Comparison of ENCODE assay signal across 8 cellular contexts in genomic region chr16:19696312-19696711, GRCh38. TPM values are rescaled to one million over a fixed set of nuclear protein-coding genes. Genes with fewer than 3 reads are reported as not detected.
DNase-seq lines count a peak whose midpoint lies in the region; ATAC-seq and TF ChIP-seq lines count a peak whose summit lies in the region.

No MANE protein-coding gene starts in this region.

- no peaks in the 10 kb centered on the region for H3K27me3 ChIP-seq in heart right ventricle

- peaks cover 0 to 66% (median 7%) of the 10 kb centered on the region in 9 donors for H3K36me3 ChIP-seq in heart right ventricle

- peak overlapping the region; percentile 69 to 93 (median 84) for H3K27ac ChIP-seq in heart right ventricle

- peaks cover 52% of the 10 kb centered on the region for H3K36me3 Mint-ChIP-seq in activated naive CD8-positive, alpha-beta T cell treated with anti-CD3 and anti-CD28 coated beads, Interleukin-2, amount 50 U/mL, for 24 hours (ENCODE audit: low read depth)

- no peaks in the 10 kb centered on the region for H3K9me3 ChIP-seq in heart right ventricle

- H3K4me3 Mint-ChIP-seq in activated naive CD8-positive, alpha-beta T cell treated with anti-CD3 and anti-CD28 coated beads, Interleukin-2, amount 50 U/mL, for 24 hours: no peak overlapping the region

- H3K4me1 Mint-ChIP-seq in activated naive CD8-positive, alpha-beta T cell treated with anti-CD3 and anti-CD28 coated beads, Interleukin-2, amount 50 U/mL, for 24 hours: peaks cover 44% of the 10 kb centered on the region

- H3K27me3 Mint-ChIP-seq in activated naive CD8-positive, alpha-beta T cell treated with anti-CD3 and anti-CD28 coated beads, Interleukin-2, amount 50 U/mL, for 24 hours: no peaks in the 10 kb centered on the region

- DNase-seq in HPDE6-E6E7 (ENCODE audit: extremely low spot score) (peak; percentile 39), RPMI8226 (peak; percentile 42), heart right ventricle (peak; percentile 71 to 92), amniotic stem cell (lab: John Stamatoyannopoulos, UW) (no peak)
- DNase-seq in activated naive CD8-positive, alpha-beta T cell treated with anti-CD3 and anti-CD28 coated beads, Interleukin-2, amount 50 U/mL, for 24 hours: peak; percentile 23
- DNase-seq in stimulated activated CD4-positive, alpha-beta T cell treated with anti-CD3 and anti-CD28 coated beads, Interleukin-1b, Interleukin-23, amount 100 ng/mL, for 48 hours: peak; percentile 51
- DNase-seq in activated CD4-positive, CD25-positive, alpha-beta regulatory T cell treated with anti-CD3 and anti-CD28 coated beads, Interleukin-2, amount 50 U/mL, for 72 hours: no peak

- peaks cover 8 to 64% (median 55%) of the 10 kb centered on the region in 9 donors for H3K4me1 ChIP-seq in heart right ventricle

- no peak overlapping the region for H3K27ac Mint-ChIP-seq in activated naive CD8-positive, alpha-beta T cell treated with anti-CD3 and anti-CD28 coated beads, Interleukin-2, amount 50 U/mL, for 24 hours

- peak overlapping the region in 1 of 10 donors; percentile 7 for H3K4me3 ChIP-seq in heart right ventricle

- intact Hi-C loops in heart right ventricle (cut with DNase I): loop anchor here in 2 of 10 donors (2.0 to 5.0 kb wide), 2 partner anchors 49 to 186 kb away; no protein-coding TSS in a partner anchor

- peak; percentile 16 for ATAC-seq in activated naive CD8-positive, alpha-beta T cell treated with anti-CD3 and anti-CD28 coated beads, Interleukin-2, amount 50 U/mL, for 24 hours
- ATAC-seq in heart right ventricle: peak; percentile 56 to 78 (median 68)
- ATAC-seq in GM18870 (IDR thresholded peaks at IDR 0.05; ENCODE audit: unreplicated experiment): no peak

- WGBS in heart right ventricle, 2 donors: 9% methylated on average over 10 of the region's 10 CpGs

- no peaks in the 10 kb centered on the region for H3K9me3 Mint-ChIP-seq in activated naive CD8-positive, alpha-beta T cell treated with anti-CD3 and anti-CD28 coated beads, Interleukin-2, amount 50 U/mL, for 24 hours

- no peak for TF ChIP-seq CTCF in heart right ventricle (IDR thresholded peaks at IDR 0.05)

RNA-seq across cellular contexts. Expression of gene KNOP1, which starts 21.7 kb away (rescaled TPM):
- total RNA-seq in heart right ventricle: 10 to 100 TPM in 1 of 10 donors, 1 to 10 TPM in 9; 4.5 to 10.2 (median 6.5) TPM
- 10 to 100 TPM in 1 of 2 donors, 1 to 10 TPM in 1; 6.5 to 25.7 TPM for polyA plus RNA-seq in heart right ventricle

RNA-seq across cellular contexts. Expression of gene IQCK, which starts 21.8 kb away (rescaled TPM):
- 10 to 100 TPM in 2 of 10 donors, 1 to 10 TPM in 8; 5.5 to 11.7 (median 7.4) TPM for total RNA-seq in heart right ventricle
- 1 to 10 TPM; 7.3 to 9.8 TPM for polyA plus RNA-seq in heart right ventricle

Comparison
In these comparisons a context has a peak if more than half of its experiments do, and no peak if none do; other contexts are left out.
1. DNase-seq: peak in HPDE6-E6E7 (single experiment), RPMI8226 (single experiment), activated naive CD8-positive, alpha-beta T cell treated with anti-CD3 and anti-CD28 coated beads, Interleukin-2, amount 50 U/mL, for 24 hours (single experiment), heart right ventricle (2 of 2) and stimulated activated CD4-positive, alpha-beta T cell treated with anti-CD3 and anti-CD28 coated beads, Interleukin-1b, Interleukin-23, amount 100 ng/mL, for 48 hours (single experiment); none in activated CD4-positive, CD25-positive, alpha-beta regulatory T cell treated with anti-CD3 and anti-CD28 coated beads, Interleukin-2, amount 50 U/mL, for 72 hours (single experiment) and amniotic stem cell (single experiment).